Comparison of ENCODE assay signal across 8 cellular contexts in genomic region chr2:222655748-222656543, GRCh38. TPM values are rescaled to one million over a fixed set of nuclear protein-coding genes. Genes with fewer than 3 reads are reported as not detected.
DNase-seq lines count a peak whose midpoint lies in the region; ATAC-seq and TF ChIP-seq lines count a peak whose summit lies in the region.

Gene FARSB (minus strand): TSS chr2:222656092. CDS start chr2:222656073, 19 bp downstream.

- peak within 1 kb of the TSS; percentile 97 for H3K27ac ChIP-seq in parathyroid adenoma
- H3K27ac ChIP-seq in tibial nerve: peak within 1 kb of the TSS; percentile 84 to 93 (median 89)

- peak within 1 kb of the TSS; percentile 49 for H3K9ac ChIP-seq in parathyroid adenoma

- H2AFZ ChIP-seq in parathyroid adenoma: peak within 1 kb of the TSS; percentile 81

- intact Hi-C loops in Right ventricle myocardium superior (cut with DNase I): no loop called here

- peak; percentile 91 for DNase-seq in GM12864 (ENCODE audit: low read depth)
- peak; percentile 95 to 100 (median 96) for DNase-seq in NCI-H1417 (lab: John Stamatoyannopoulos, UW)
- DNase-seq in SW 1271 (lab: John Stamatoyannopoulos, UW): peak; percentile 76 to 95
- DNase-seq in activated naive CD8-positive, alpha-beta T cell treated with anti-CD3 and anti-CD28 coated beads, Interleukin-2, amount 50 U/mL, for 16 hours (ENCODE audit: low read depth, low spot score): peak; percentile 80
- peak; percentile 98 for DNase-seq in Right ventricle myocardium superior
- peak; percentile 84 to 87 for DNase-seq in tibial nerve (ENCODE audit: low spot score in 2 of 2)

- H3K27me3 ChIP-seq in parathyroid adenoma (ENCODE audit: control insufficient read depth, insufficient read depth, low read length) (no peaks in the 10 kb centered on the region), tibial nerve (no peaks in the 10 kb centered on the region)

- H3K4me3 ChIP-seq in GM12864 (ENCODE audit: low read depth, low read length) (peak within 1 kb of the TSS; percentile 66), parathyroid adenoma (ENCODE audit: low read depth, low read length) (peak within 1 kb of the TSS; percentile 98), tibial nerve (peak within 1 kb of the TSS; percentile 71 to 96 (median 78))

- peaks cover 19% of the 10 kb centered on the region for H3K79me2 ChIP-seq in parathyroid adenoma

- H3K9me3 ChIP-seq in parathyroid adenoma (ENCODE audit: control insufficient read depth, low read length): no peaks in the 10 kb centered on the region
- no peaks in the 10 kb centered on the region for H3K9me3 ChIP-seq in tibial nerve

- peak; percentile 90 for ATAC-seq in HG02759 (IDR thresholded peaks at IDR 0.05; ENCODE audit: unreplicated experiment)
- ATAC-seq in Right ventricle myocardium superior (ENCODE audit: poor library complexity): peak; percentile 99

- TF ChIP-seq EP300 in tibial nerve (IDR thresholded peaks at IDR 0.05): peak; percentile 76 to 81

- WGBS in tibial nerve, 2 donors: 0% methylated on average over 32 to 33 of the region's 50 CpGs

- H3K4me1 ChIP-seq in parathyroid adenoma: peaks cover 3% of the 10 kb centered on the region
- H3K4me1 ChIP-seq in tibial nerve: peaks cover 0 to 35% (median 25%) of the 10 kb centered on the region in 4 donors

- H3K4me2 ChIP-seq in parathyroid adenoma (ENCODE audit: low read length): peak within 1 kb of the TSS; percentile 100

- H3K36me3 ChIP-seq in parathyroid adenoma (ENCODE audit: control insufficient read depth, insufficient read depth, low read length) (no peaks in the 10 kb centered on the region), tibial nerve (no peaks in the 10 kb centered on the region)

- no peak for TF ChIP-seq POLR2A in tibial nerve (IDR thresholded peaks at IDR 0.05)

- TF ChIP-seq CTCF in GM12864 (IDR thresholded peaks at IDR 0.05; ENCODE audit: low read depth, low read length, missing control alignments) (no peak), parathyroid adenoma (IDR thresholded peaks at IDR 0.05) (no peak), tibial nerve (IDR thresholded peaks at IDR 0.05) (peak in 1 of 5 experiments; percentile 40)

RNA-seq across cellular contexts. Expression of gene FARSB, which starts in this region (rescaled TPM):
- 15.8 TPM for total RNA-seq in Right ventricle myocardium superior
- 10 to 100 TPM; 12.3 to 16.8 (median 13.9) TPM for total RNA-seq in tibial nerve

Comparison
In these comparisons a context has a peak if more than half of its experiments do, and no peak if none do; other contexts are left out.
1. Peak in every context shown above with its lines: DNase-seq, ATAC-seq, H3K4me3 ChIP-seq and H3K27ac ChIP-seq.